Comparison of ENCODE assay signal across 31 cellular contexts in the genomic region with DNA sequence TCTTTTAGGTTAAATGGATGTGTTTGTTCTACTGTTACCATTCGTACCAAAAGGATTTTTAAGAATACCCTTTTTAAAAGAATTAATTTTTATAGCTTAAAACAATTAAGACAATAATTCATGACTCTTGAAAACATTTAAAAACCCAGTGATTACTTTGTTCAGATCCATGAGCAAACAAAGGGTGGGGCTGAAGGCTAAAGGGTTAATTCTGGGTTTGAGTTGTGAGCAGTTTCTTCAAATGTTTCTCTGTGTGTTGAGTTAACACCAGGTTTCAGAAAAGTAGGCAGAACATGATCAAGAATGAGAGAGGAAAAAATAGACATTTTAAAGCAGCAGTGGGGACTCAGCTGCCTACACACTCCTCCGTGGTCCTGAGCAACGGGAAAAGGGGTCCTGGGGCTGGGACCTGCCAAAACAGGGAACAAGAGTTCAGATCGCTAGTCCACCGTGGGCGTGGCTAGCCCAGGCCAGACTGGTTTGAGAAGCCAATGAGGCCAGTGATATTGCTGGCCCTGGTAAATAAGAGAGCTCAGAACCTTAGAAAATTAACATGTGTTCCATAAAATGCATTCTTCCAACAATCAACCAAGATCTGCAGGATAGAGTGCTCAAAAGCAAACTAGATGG. TPM values are rescaled to one million over a fixed set of nuclear protein-coding genes. Genes with fewer than 3 reads are reported as not detected.
DNase-seq lines count a peak whose midpoint lies in the region; ATAC-seq, FAIRE-seq and TF ChIP-seq lines count a peak whose summit lies in the region.
"Had no signal": no experiment of that assay in that cellular context is flagged by ENCODE, and none has a peak within 500 bp of the region (broad histone marks: within the 10 kb centered on the region; RNA-seq: fewer than 3 reads in every experiment).

No MANE protein-coding gene starts in this region.

- no peak for TF ChIP-seq POLR2A in K562 (conservative IDR thresholded peaks at IDR 0.05)

- no peaks in the 10 kb centered on the region for H4K20me1 ChIP-seq in K562 (replicated peaks; ENCODE audit: control insufficient read depth, insufficient read depth, low read length)

- H3K4me3 ChIP-seq in HEK293 (ENCODE audit: low read depth, low read length) (no peak overlapping the region), K562 (no peak overlapping the region), pancreas (no peak overlapping the region)
- H3K4me3 ChIP-seq: A549, colonic mucosa, esophagus squamous epithelium, gastroesophageal sphincter, lower lobe of right lung, upper lobe of left lung had no signal

- TF ChIP-seq EP300 in K562 (IDR thresholded peaks at IDR 0.05; ENCODE audit: low read length): no peak

- no peaks in the 10 kb centered on the region for H3K79me2 ChIP-seq in K562 (ENCODE audit: control insufficient read depth, insufficient read depth, low read length)

- H3K9me3 Mint-ChIP-seq in activated CD4-positive, alpha-beta T cell treated with anti-CD3 and anti-CD28 coated beads for 36 hours (ENCODE audit: low read depth): no peaks in the 10 kb centered on the region
- H3K9me3 Mint-ChIP-seq in nephron: no peaks in the 10 kb centered on the region
- H3K9me3 Mint-ChIP-seq: activated CD8-positive, alpha-beta T cell treated with anti-CD3 and anti-CD28 coated beads for 36 hours; IgD-negative memory B cell had no signal

- H3K9ac ChIP-seq in K562 (ENCODE audit: insufficient read depth in 1 of 2, low read depth in 2 of 2, low read length in 2 of 2): peak overlapping the region; percentile 10 to 89; a peak in 3 of 4 replicates

- H3K4me1 ChIP-seq in HEK293 (ENCODE audit: control insufficient read depth, insufficient read depth, low read length) (no peaks in the 10 kb centered on the region), K562 (replicated peaks in 1 of 2; ENCODE audit: control insufficient read depth in 2 of 2, insufficient read depth in 2 of 2, low read length in 2 of 2) (peaks cover 0 to 6% of the 10 kb centered on the region in 2 experiments; a peak in 2 of 5 replicates), pancreas (no peaks in the 10 kb centered on the region)
- H3K4me1 ChIP-seq: A549, BE2C, colonic mucosa, gastroesophageal sphincter, lower lobe of right lung, upper lobe of left lung had no signal

- peaks cover 20% of the 10 kb centered on the region for H3K4me1 Mint-ChIP-seq in activated CD4-positive, alpha-beta T cell treated with anti-CD3 and anti-CD28 coated beads for 36 hours
- H3K4me1 Mint-ChIP-seq in nephron: peaks cover 13% of the 10 kb centered on the region
- H3K4me1 Mint-ChIP-seq: IgD-negative memory B cell had no signal

- TF ChIP-seq RAD21 in K562 (CRISPR knock-in tag; conservative IDR thresholded peaks at IDR 0.05 in 1 of 2, IDR thresholded peaks at IDR 0.05 in 1 of 2): no peak

- intact Hi-C loops in activated CD4-positive, alpha-beta T cell treated with anti-CD3 and anti-CD28 coated beads for 36 hours (cut with DNase I, micrococcal nuclease): no loop called here
- intact Hi-C loops in K562 (cut with micrococcal nuclease) (no loop called here), pancreas (cut with DNase I) (no loop called here)

- ATAC-seq in activated CD4-positive, alpha-beta T cell treated with anti-CD3 and anti-CD28 coated beads for 36 hours: no peak
- ATAC-seq in K562: peak; percentile 87
- no peak for ATAC-seq in GM18868 (IDR thresholded peaks at IDR 0.05; ENCODE audit: unreplicated experiment)
- ATAC-seq in pancreas: no peak
- ATAC-seq: activated CD8-positive, alpha-beta T cell treated with anti-CD3 and anti-CD28 coated beads for 36 hours; gastroesophageal sphincter; lower lobe of right lung; Right ventricle myocardium inferior had no signal

- H3K4me2 ChIP-seq in K562 (ENCODE audit: insufficient read depth, low read length): peak overlapping the region; percentile 35
- H3K4me2 ChIP-seq: A549 had no signal

- POLR2A ChIA-PET in activated CD4-positive, alpha-beta T cell treated with anti-CD3 and anti-CD28 coated beads for 36 hours (lab: Charles Lee): no interaction called here
- POLR2A ChIA-PET in HEK293 (lab: Yijun Ruan, JAX): interaction anchor here (1.0 kb wide), 1 partner anchor 42 kb away, joined by 3 read pairs; no protein-coding TSS in a partner anchor
- POLR2A ChIA-PET in K562 (lab: Yijun Ruan, JAX): interaction anchor here (0.8 to 2.5 kb wide), 7 partner anchors 8 to 127 kb away, joined by 3 to 20 read pairs (median 5); no protein-coding TSS in a partner anchor

- TF ChIP-seq CTCF in HEK293 (tag by site-specific recombination; IDR thresholded peaks at IDR 0.05) (no peak), K562 (IDR thresholded peaks at IDR 0.05 in 2 of 3, conservative IDR thresholded peaks at IDR 0.05 in 1 of 3; ENCODE audit: insufficient read depth in 2 of 3, low read depth in 1 of 3, low read length in 3 of 3) (no peak), nephron (IDR thresholded peaks at IDR 0.05; ENCODE audit: unreplicated experiment in 3 of 3) (no peak), pancreas (IDR thresholded peaks at IDR 0.05) (no peak)

- H3K27ac Mint-ChIP-seq in activated CD4-positive, alpha-beta T cell treated with anti-CD3 and anti-CD28 coated beads for 36 hours: peak overlapping the region; percentile 48
- peak overlapping the region in 2 of 3 experiments; percentile 8 to 78 for H3K27ac Mint-ChIP-seq in nephron
- H3K27ac Mint-ChIP-seq: activated CD8-positive, alpha-beta T cell treated with anti-CD3 and anti-CD28 coated beads for 36 hours had no signal

- no peaks in the 10 kb centered on the region for H3K9me1 ChIP-seq in K562 (ENCODE audit: control insufficient read depth, insufficient read depth, low read length)

- no peak overlapping the region for H3K4me3 Mint-ChIP-seq in activated CD4-positive, alpha-beta T cell treated with anti-CD3 and anti-CD28 coated beads for 36 hours
- no peak overlapping the region for H3K4me3 Mint-ChIP-seq in nephron
- H3K4me3 Mint-ChIP-seq: activated CD8-positive, alpha-beta T cell treated with anti-CD3 and anti-CD28 coated beads for 36 hours; IgD-negative memory B cell had no signal

- no peaks in the 10 kb centered on the region for H3K36me3 ChIP-seq in HEK293 (ENCODE audit: control insufficient read depth in 2 of 2, insufficient read depth in 1 of 2, low read length in 2 of 2)
- H3K36me3 ChIP-seq in K562 (ENCODE audit: control insufficient read depth, insufficient read depth, low read length): no peaks in the 10 kb centered on the region
- H3K36me3 ChIP-seq in pancreas: no peaks in the 10 kb centered on the region
- H3K36me3 ChIP-seq: BE2C, colonic mucosa, esophagus squamous epithelium, gastroesophageal sphincter, lower lobe of right lung, neutrophil, upper lobe of left lung had no signal

- no TSS peak for BruUV-seq in K562 (replicated peaks; lab: Mats Ljungman, UMichigan)

- in situ Hi-C loops in K562 (cut with MboI): no loop called here

- H2AFZ ChIP-seq in K562 (ENCODE audit: low read depth, low read length): peak overlapping the region; percentile 71

- H3K27me3 Mint-ChIP-seq in activated CD4-positive, alpha-beta T cell treated with anti-CD3 and anti-CD28 coated beads for 36 hours: no peaks in the 10 kb centered on the region
- no peaks in the 10 kb centered on the region for H3K27me3 Mint-ChIP-seq in nephron (ENCODE audit: low read depth)
- H3K27me3 Mint-ChIP-seq: activated CD8-positive, alpha-beta T cell treated with anti-CD3 and anti-CD28 coated beads for 36 hours; IgD-negative memory B cell had no signal

- H3K27ac ChIP-seq in HEK293 (ENCODE audit: extremely low read depth, low read depth, low read length): no peak overlapping the region
- no peak overlapping the region for H3K27ac ChIP-seq in K562 (ENCODE audit: extremely low read depth, low read depth, low read length)
- H3K27ac ChIP-seq in pancreas: no peak overlapping the region
- H3K27ac ChIP-seq: A549, colonic mucosa, gastroesophageal sphincter, lower lobe of right lung, neutrophil, upper lobe of left lung had no signal

- no peaks in the 10 kb centered on the region for H3K9me3 ChIP-seq in HEK293 (ENCODE audit: control insufficient read depth, insufficient read depth, low read depth, low read length)
- H3K9me3 ChIP-seq in K562 (replicated peaks; ENCODE audit: control insufficient read depth, insufficient read depth, low read depth, low read length): no peaks in the 10 kb centered on the region
- H3K9me3 ChIP-seq in pancreas: no peaks in the 10 kb centered on the region
- H3K9me3 ChIP-seq: A549, BE2C, colonic mucosa, esophagus squamous epithelium, gastroesophageal sphincter, lower lobe of right lung, neutrophil, upper lobe of left lung had no signal

- FAIRE-seq in K562 (lab: Jason Lieb, UNC) (no peak), pancreas (lab: Jason Lieb, UNC) (no peak)
- FAIRE-seq: A549, bronchial epithelial cell had no signal

- CTCF ChIA-PET in activated CD4-positive, alpha-beta T cell treated with anti-CD3 and anti-CD28 coated beads for 36 hours (lab: Charles Lee): no interaction called here
- CTCF ChIA-PET in HEK293 (lab: Yijun Ruan, JAX): interaction anchor here (1.5 kb wide), 1 partner anchor 10 kb away, joined by 3 read pairs; no protein-coding TSS in a partner anchor
- CTCF ChIA-PET in K562 (lab: Yijun Ruan, JAX; ENCODE audit: low intra/inter-chr PET ratio): no interaction called here

- no peak for DNase-seq in activated CD4-positive, alpha-beta T cell treated with anti-CD3 and anti-CD28 coated beads for 36 hours
- DNase-seq in activated CD4-positive, alpha-beta T cell treated with anti-CD3 and anti-CD28 coated beads, Interleukin-2, amount 50 U/mL, for 1 hour: no peak
- peak; percentile 63 to 74 (median 68) for DNase-seq in K562 (ENCODE audit: extremely low read depth in 1 of 4, low spot score in 3 of 4)
- no peak for DNase-seq in mesenteric fat pad (ENCODE audit: low spot score)
- DNase-seq in pancreas: no peak
- DNase-seq: activated CD4-positive, CD25-positive, alpha-beta regulatory T cell; activated CD8-positive, alpha-beta T cell treated with anti-CD3 and anti-CD28 coated beads for 36 hours; activated naive CD4-positive, alpha-beta T cell; activated T-cell treated with anti-CD3 and anti-CD28 coated beads, Interleukin-2, amount 50 U/mL, for 1 hour; BE2C; colonic mucosa; DMS79; effector memory CD4-positive, alpha-beta T cell; esophagus squamous epithelium; HCEC 1CT; hippocampal formation; lower lobe of right lung; NCI-H1105; NCI-H2029; NCI-H526 treated with DMSO at 0.1 percent for 48 hours; T1000; upper lobe of left lung had no signal

- 17% methylated on average over 6 of the region's 6 CpGs for WGBS in K562 (ENCODE audit: insufficient coverage, low coverage, missing lambda C conversion rate)
- WGBS in pancreas, 2 donors: 26 to 33% methylated on average over 6 of the region's 6 CpGs

- H3K27me3 ChIP-seq in K562 (ENCODE audit: control insufficient read depth in 2 of 2, insufficient read depth in 2 of 2, low read length in 2 of 2): no peaks in the 10 kb centered on the region
- no peaks in the 10 kb centered on the region for H3K27me3 ChIP-seq in pancreas
- H3K27me3 ChIP-seq: BE2C, colonic mucosa, upper lobe of left lung had no signal

- H3K36me3 Mint-ChIP-seq in activated CD4-positive, alpha-beta T cell treated with anti-CD3 and anti-CD28 coated beads for 36 hours (ENCODE audit: low read depth): no peaks in the 10 kb centered on the region
- no peaks in the 10 kb centered on the region for H3K36me3 Mint-ChIP-seq in nephron (ENCODE audit: low read depth)
- H3K36me3 Mint-ChIP-seq: IgD-negative memory B cell had no signal

RNA-seq across cellular contexts. Expression of a gene that starts 14.9 kb away (rescaled TPM):
- 100 to 1,000 TPM; 117 to 126 TPM for total RNA-seq in activated CD4-positive, alpha-beta T cell treated with anti-CD3 and anti-CD28 coated beads for 36 hours
- 140 and 431 TPM in 2 replicates for total RNA-seq in K562 (2011; cell fraction: chromatin; rRNA removed; ENCODE audit: low replicate concordance)
- total RNA-seq in K562 (2011; cell fraction: nucleolus; rRNA removed): 73.7 and 105 TPM in 2 replicates
- total RNA-seq in K562 (2011; cell fraction: nucleoplasm; rRNA removed): 141 and 150 TPM in 2 replicates
- total RNA-seq in K562 (2014; rRNA removed) (93.8 and 109 TPM in 2 replicates), K562 (2014; rRNA removed; fragmentation: Illumina TruSeq; extraction: Trizol) (98.6 and 116 TPM in 2 replicates), K562 (2015; rRNA removed; fragmentation: Illumina TruSeq; extraction: Trizol) (82.7 and 88.5 TPM in 2 replicates), K562 (2021) (109 and 118 TPM in 2 replicates), mesenteric fat pad (2.3 TPM), pancreas (1 to 10 TPM; 2.4 to 3.6 (median 3.2) TPM)
- polyA plus RNA-seq in K562 (2011; rRNA removed) (172 and 175 TPM in 2 replicates), K562 (2014; fragmentation: Illumina TruSeq; extraction: Trizol) (146 and 170 TPM in 2 replicates), K562 (2014; fragmentation: Nextera tagmentation; extraction: Ambion mirVana) (10 to 100 TPM; 48.7 to 63.0 TPM), K562 (2014; rRNA removed) (137 and 157 TPM in 2 replicates), pancreas (1 to 10 TPM; 3.0 to 4.3 TPM)
- polyA plus RNA-seq in K562 (2011; cell fraction: cytosol; rRNA removed): 52.3 and 86.8 TPM in 2 replicates
- polyA plus RNA-seq in K562 (2011; cell fraction: nucleus; rRNA removed): 308 and 479 TPM in 2 replicates
- 96.3 and 101 TPM in 2 replicates for polyA plus RNA-seq in K562 (2012)
- polyA minus RNA-seq in K562 (2011; rRNA and poly(A)+ RNA removed): 123 and 134 TPM in 2 replicates
- polyA minus RNA-seq in K562 (2011; cell fraction: cytosol; rRNA and poly(A)+ RNA removed): 54.2 and 59.2 TPM in 2 replicates
- polyA minus RNA-seq in K562 (2011; cell fraction: nucleus; rRNA and poly(A)+ RNA removed): 83.7 and 175 TPM in 2 replicates

Comparison
In these comparisons a context has a peak if more than half of its experiments do, and no peak if none do; other contexts are left out.
1. DNase-seq: peak in K562 (4 of 4); none in activated CD4-positive, alpha-beta T cell treated with anti-CD3 and anti-CD28 coated beads for 36 hours (single experiment), activated CD4-positive, alpha-beta T cell treated with anti-CD3 and anti-CD28 coated beads, Interleukin-2, amount 50 U/mL, for 1 hour (single experiment), mesenteric fat pad (single experiment) and pancreas (0 of 6).
2. RNA of a gene that starts 14.9 kb away (total RNA-seq): 117 to 126 TPM in activated CD4-positive, alpha-beta T cell treated with anti-CD3 and anti-CD28 coated beads for 36 hours and 73.7 to 431 TPM in K562; 2.4 to 3.6 TPM in pancreas and 2.3 TPM in mesenteric fat pad (single experiment); every median in the first group is over 10 times any median in the second.